19 cellular contexts compared by ENCODE assay signal in the genomic region with DNA sequence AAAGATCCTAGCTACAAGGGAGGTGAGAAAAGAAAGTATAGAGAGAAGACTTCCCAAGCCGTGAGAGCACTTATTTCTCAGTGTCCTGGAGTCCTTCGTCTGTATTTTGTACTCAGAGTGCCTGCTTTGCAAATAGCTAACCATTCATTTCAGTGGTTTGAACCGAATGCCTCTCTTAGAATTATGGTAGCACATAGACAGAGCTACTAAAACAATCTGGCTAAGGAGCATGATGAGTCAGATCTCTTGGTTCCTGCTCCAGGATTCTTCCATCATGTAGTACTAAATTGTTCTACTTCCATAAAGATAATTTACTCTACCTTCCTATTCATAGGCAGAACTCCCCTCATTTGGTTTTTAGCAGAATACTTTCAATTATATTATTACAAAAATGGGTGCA.
DNase-seq lines count a peak whose midpoint lies in the region; ATAC-seq and TF ChIP-seq lines count a peak whose summit lies in the region.
"Had no signal": no experiment of that assay in that cellular context is flagged by ENCODE, and none has a peak within 500 bp of the region (broad histone marks: within the 10 kb centered on the region; RNA-seq: fewer than 3 reads in every experiment).

No MANE protein-coding gene starts in this region.

- no peaks in the 10 kb centered on the region for H3K9me3 Mint-ChIP-seq in HFFc6

- H3K4me3 Mint-ChIP-seq in HFFc6, result peak overlapping the region; percentile 31; the same call in 1 of the 2 replicates
- H3K4me3 Mint-ChIP-seq: CD8-positive, alpha-beta T cell had no signal

- no peak overlapping the region for H3K27ac Mint-ChIP-seq in HFFc6
- H3K27ac Mint-ChIP-seq: CD8-positive, alpha-beta T cell had no signal

- H3K36me3 Mint-ChIP-seq in HFFc6 (ENCODE audit: low read depth), result no peaks in the 10 kb centered on the region
- H3K36me3 Mint-ChIP-seq: CD8-positive, alpha-beta T cell had no signal

- peak; percentile 49 for DNase-seq in HFFc6
- peak; percentile 35 for DNase-seq in amniotic epithelial cell (ENCODE audit: low read depth)
- DNase-seq in iris pigment epithelial cell (ENCODE audit: low read depth), result peak; percentile 11
- DNase-seq in NCI-H146 (lab: John Stamatoyannopoulos, UW), result no peak
- DNase-seq in GM19240 (ENCODE audit: insufficient read length, low spot score), result no peak
- DNase-seq: AML-193; C1 segment of cervical spinal cord; CD8-positive, alpha-beta T cell; GF-D8; Kasumi-1; NCI-H1694 treated with DMSO at 0.1 percent for 48 hours; NCI-H2081 treated with DMSO at 0.1 percent for 48 hours; NCI-H2171 treated with DMSO at 0.1 percent for 48 hours; NCI-H748 treated with DMSO at 0.1 percent for 48 hours; SIG-M5 had no signal

- peaks cover 9% of the 10 kb centered on the region for H3K27me3 Mint-ChIP-seq in HFFc6 (ENCODE audit: insufficient read depth)

- H3K4me1 Mint-ChIP-seq in HFFc6 (ENCODE audit: low read depth), result peaks cover 15% of the 10 kb centered on the region

- TF ChIP-seq CTCF in HFFc6 (IDR thresholded peaks at IDR 0.05), result no peak

- ATAC-seq in GM21447 (IDR thresholded peaks at IDR 0.05; ENCODE audit: unreplicated experiment) (no peak), HG02885 (IDR thresholded peaks at IDR 0.05; ENCODE audit: poor library complexity, unreplicated experiment) (no peak)
- ATAC-seq: CD8-positive, alpha-beta T cell; Panc1; SK-N-SH treated with all-trans-retinoic acid at 6 μM for 48 hours had no signal

Comparison
In these comparisons a context has a peak if more than half of its experiments do, and no peak if none do; other contexts are left out.
1. DNase-seq: peak in HFFc6 (single experiment), amniotic epithelial cell (single experiment) and iris pigment epithelial cell (single experiment); none in NCI-H146 (single experiment) and GM19240 (single experiment).